9 cellular contexts compared by ENCODE assay signal in the genomic region with DNA sequence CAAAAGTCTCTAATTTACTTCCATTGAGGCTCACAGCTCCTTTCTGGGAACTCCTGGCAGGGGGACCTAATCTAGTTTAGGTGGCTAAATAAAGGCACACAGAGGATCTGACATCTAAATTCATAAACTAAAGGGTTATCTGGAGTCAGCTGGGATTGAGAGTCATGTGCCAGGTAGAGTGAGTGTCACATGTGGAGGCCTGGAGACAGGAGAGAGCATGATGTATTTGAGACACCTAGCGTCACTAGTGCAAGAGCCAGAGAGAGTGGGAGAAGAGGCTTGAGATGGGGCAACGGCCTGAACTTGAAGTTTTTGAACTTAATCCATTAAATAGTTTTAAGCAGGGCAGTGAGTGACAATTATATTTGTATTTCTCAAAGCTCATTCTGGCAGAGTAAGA.
"Had no signal": no experiment of that assay in that cellular context is flagged by ENCODE, and none has a peak within 500 bp of the region (broad histone marks: within the 10 kb centered on the region; RNA-seq: fewer than 3 reads in every experiment).

No MANE protein-coding gene starts in this region.

- DNase-seq: GM23248, GOT3, H7, HFFc6 had no signal

- H3K4me1 ChIP-seq: HAP-1 had no signal

- ATAC-seq: HCT116, HepG2 had no signal

- H3K27ac Mint-ChIP-seq: HFFc6, IgD-negative memory B cell had no signal

- H3K4me1 Mint-ChIP-seq: IgD-negative memory B cell had no signal

- H3K9me3 ChIP-seq: HAP-1 had no signal

- H3K27me3 Mint-ChIP-seq: IgD-negative memory B cell had no signal

- H3K27ac ChIP-seq: GM23248, HL-60 had no signal

- H3K4me3 ChIP-seq: GM23248, HAP-1 had no signal

- H3K4me3 Mint-ChIP-seq: HFFc6, IgD-negative memory B cell had no signal

- H3K36me3 ChIP-seq: HAP-1 had no signal

- H3K9me3 Mint-ChIP-seq: HFFc6 had no signal
